In the genomic region with DNA sequence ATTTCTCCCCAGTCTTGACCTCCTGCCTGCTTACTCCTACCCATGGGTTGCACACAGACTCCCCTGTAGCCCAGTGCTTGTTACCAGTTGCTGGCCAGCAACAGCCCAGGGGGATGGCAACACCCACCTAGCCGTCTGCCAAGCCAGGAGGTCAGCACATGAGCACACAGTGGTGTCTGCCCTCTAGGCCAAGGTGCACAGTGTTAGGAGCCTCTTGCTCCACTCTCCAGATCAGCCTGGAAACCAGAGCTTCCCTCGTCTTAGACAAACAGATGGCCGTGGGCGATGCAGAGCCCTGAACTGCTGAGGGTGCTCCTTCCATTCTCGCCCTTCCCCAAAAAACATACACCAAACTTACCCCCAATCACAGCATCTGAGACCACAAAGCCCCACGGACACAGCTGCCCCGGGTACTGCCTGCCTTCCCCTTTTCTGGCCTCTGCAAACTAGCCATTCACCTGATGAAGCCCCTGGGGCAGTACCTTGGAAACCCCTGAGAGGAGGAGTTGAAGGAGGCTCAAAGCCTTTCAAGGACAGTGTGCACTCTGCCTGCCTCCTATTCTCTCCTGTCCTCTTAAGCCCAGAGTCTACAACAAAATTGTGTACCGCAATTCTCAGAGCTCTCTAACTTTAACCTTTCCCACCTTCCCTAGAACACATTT, we compare ENCODE assay signal across 1 cellular context.
TF ChIP-seq lines count a peak whose summit lies in the region.

No MANE protein-coding gene starts in this region.

TF ChIP-seq in HepG2, 621 proteins besides CTCF, POLR2A, EP300 and RAD21 (continued from another document):
- no peak for TF ChIP-seq ZBTB40 (IDR thresholded peaks at IDR 0.05)
- TF ChIP-seq ZBTB40 (CRISPR knock-in tag; IDR thresholded peaks at IDR 0.05), result no peak
- 0 out of 2 replicates have a peak, but pooled peaks have one; percentile 7 for TF ChIP-seq ZNF670 (CRISPR knock-in tag; IDR thresholded peaks at IDR 0.05; ENCODE audit: borderline replicate concordance)
- TF ChIP-seq TAF15 (IDR thresholded peaks at IDR 0.05; ENCODE audit: low read depth, low read length, poor library complexity, severe bottlenecking), result no peak
- TF ChIP-seq YEATS4 (CRISPR knock-in tag; IDR thresholded peaks at IDR 0.05; ENCODE audit: borderline replicate concordance), result peak; percentile 52; the same call in 1 of the 2 replicates
- TF ChIP-seq ADNP (CRISPR knock-in tag; IDR thresholded peaks at IDR 0.05), result no peak
- TF ChIP-seq PHF8 (CRISPR knock-in tag; IDR thresholded peaks at IDR 0.05), result no peak
- no peak for TF ChIP-seq ZNF614 (CRISPR knock-in tag; IDR thresholded peaks at IDR 0.05; ENCODE audit: borderline replicate concordance)
- no peak for TF ChIP-seq ZNF326 (CRISPR knock-in tag; IDR thresholded peaks at IDR 0.05; ENCODE audit: borderline replicate concordance)
- no peak for TF ChIP-seq ZNF556 (CRISPR knock-in tag; IDR thresholded peaks at IDR 0.05; ENCODE audit: borderline replicate concordance)
- TF ChIP-seq ZNF75D (CRISPR knock-in tag; IDR thresholded peaks at IDR 0.05; ENCODE audit: borderline replicate concordance), result no peak
- TF ChIP-seq PAF1 (CRISPR knock-in tag; IDR thresholded peaks at IDR 0.05), result no peak
- no peak for TF ChIP-seq E2F5 (CRISPR knock-in tag; conservative IDR thresholded peaks at IDR 0.05)
